Comparison of ENCODE assay signal across 17 cellular contexts in the genomic region with DNA sequence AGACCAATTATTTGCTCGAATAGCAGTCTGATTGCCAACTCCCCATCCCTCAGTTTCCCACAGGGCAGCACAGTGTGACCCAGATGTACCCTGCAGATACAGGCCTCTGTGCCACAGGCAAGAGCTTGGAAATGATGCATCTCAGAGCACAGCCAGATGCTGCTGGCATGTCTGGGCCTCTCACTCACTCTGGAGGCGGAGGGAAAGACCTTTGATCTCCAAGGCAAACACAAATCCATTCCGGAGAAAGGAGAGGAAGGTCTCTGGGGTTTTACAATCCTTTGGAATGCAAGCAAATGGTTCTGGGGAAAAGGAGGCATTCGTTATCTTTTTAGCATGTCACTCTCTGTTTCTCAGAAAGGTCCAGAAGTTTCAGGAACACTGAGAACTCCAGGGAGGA.
DNase-seq lines count a peak whose midpoint lies in the region; ATAC-seq, FAIRE-seq and TF ChIP-seq lines count a peak whose summit lies in the region.
"Had no signal": no experiment of that assay in that cellular context is flagged by ENCODE, and none has a peak within 500 bp of the region (broad histone marks: within the 10 kb centered on the region; RNA-seq: fewer than 3 reads in every experiment).

No MANE protein-coding gene starts in this region.

- peak overlapping the region; percentile 57 for H3K4me2 ChIP-seq in HepG2 (ENCODE audit: low read depth, low read length)

- H3K4me3 ChIP-seq in ACC112 (ENCODE audit: low read depth, low read length), result no peak overlapping the region
- H3K4me3 ChIP-seq in HUES64 (ENCODE audit: low read length), result no peak overlapping the region
- no peak overlapping the region for H3K4me3 ChIP-seq in colonic mucosa
- H3K4me3 ChIP-seq in HepG2 (replicated peaks in 1 of 3; ENCODE audit: insufficient read depth in 1 of 3, low read depth in 2 of 3, low read length in 3 of 3), result peak overlapping the region in 1 of 3 experiments; percentile 8; a peak in 1 of 6 replicates
- H3K4me3 ChIP-seq: gastroesophageal sphincter, uterus had no signal

- BruUV-seq in HepG2 (replicated peaks; lab: Mats Ljungman, UMichigan), result no TSS peak

- WGBS in HUES64, result 28% methylated on average over 4 of the region's 4 CpGs
- WGBS in HepG2 (ENCODE audit: low lambda C conversion rate), result 6% methylated on average over 4 of the region's 4 CpGs

- no peak overlapping the region for H3K4me3 Mint-ChIP-seq in CD4-positive, alpha-beta T cell
- H3K4me3 Mint-ChIP-seq in naive thymus-derived CD8-positive, alpha-beta T cell, result no peak overlapping the region

- H3K9ac ChIP-seq in HUES64 (ENCODE audit: low read depth, low read length), result no peak overlapping the region
- no peak overlapping the region for H3K9ac ChIP-seq in colonic mucosa (ENCODE audit: low read depth in 2 of 2, low read length in 2 of 2)
- no peak overlapping the region for H3K9ac ChIP-seq in HepG2 (ENCODE audit: insufficient read depth, low read depth, low read length)

- H3K27ac Mint-ChIP-seq in CD4-positive, alpha-beta T cell, result no peak overlapping the region
- no peak overlapping the region for H3K27ac Mint-ChIP-seq in naive thymus-derived CD8-positive, alpha-beta T cell

- TF ChIP-seq EP300 in HepG2 (IDR thresholded peaks at IDR 0.05; ENCODE audit: low read depth in 2 of 2, low read length in 2 of 2) (peak in 1 of 2 experiments; percentile 73; a peak in 2 of 4 replicates), HepG2 (CRISPR knock-in tag; IDR thresholded peaks at IDR 0.05; ENCODE audit: borderline replicate concordance) (peak; percentile 69; the same call in 1 of the 2 replicates)

- CTCF ChIA-PET in HepG2 (lab: Yijun Ruan, JAX; ENCODE audit: low intra/inter-chr PET ratio, low total read pairs), result no interaction called here
- CTCF ChIA-PET in CD4-positive, alpha-beta T cell (lab: Charles Lee), result no interaction called here

- H3K79me2 ChIP-seq in ACC112 (ENCODE audit: control insufficient read depth, insufficient read depth, low read length, unreplicated experiment), result no peaks in the 10 kb centered on the region
- H3K79me2 ChIP-seq in HepG2 (ENCODE audit: insufficient read depth, low read length), result no peaks in the 10 kb centered on the region

- H3K4me1 ChIP-seq in ACC112 (ENCODE audit: control insufficient read depth, insufficient read depth, low read length, unreplicated experiment) (peaks cover 17% of the 10 kb centered on the region), HUES64 (ENCODE audit: insufficient read depth, low read length) (peaks cover 8% of the 10 kb centered on the region), colonic mucosa (no peaks in the 10 kb centered on the region), HepG2 (ENCODE audit: insufficient read depth, low read length) (peaks cover 70% of the 10 kb centered on the region)
- H3K4me1 ChIP-seq: gastroesophageal sphincter, uterus had no signal

- no peaks in the 10 kb centered on the region for H3K36me3 Mint-ChIP-seq in CD4-positive, alpha-beta T cell (ENCODE audit: low read depth)
- peaks cover 0 to 3% (median 0%) of the 10 kb centered on the region in 3 donors for H3K36me3 Mint-ChIP-seq in naive thymus-derived CD8-positive, alpha-beta T cell

- no peak overlapping the region for H3K27ac ChIP-seq in ACC112 (ENCODE audit: low read depth, low read length)
- H3K27ac ChIP-seq in HUES64 (ENCODE audit: low read depth, low read length), result peak overlapping the region; percentile 43; the same call in 1 of the 2 replicates
- H3K27ac ChIP-seq in colonic mucosa, result no peak overlapping the region
- peak overlapping the region; percentile 30 for H3K27ac ChIP-seq in HepG2 (ENCODE audit: extremely low read length, insufficient read depth, low read length)
- no peak overlapping the region for H3K27ac ChIP-seq in CD4-positive, alpha-beta T cell (ENCODE audit: low read depth, low read length)
- H3K27ac ChIP-seq: gastroesophageal sphincter, uterus had no signal

- H3K4me1 Mint-ChIP-seq in CD4-positive, alpha-beta T cell (ENCODE audit: low read depth), result no peaks in the 10 kb centered on the region
- H3K4me1 Mint-ChIP-seq in naive thymus-derived CD8-positive, alpha-beta T cell, result peaks cover 1 to 6% (median 3%) of the 10 kb centered on the region in 4 donors

- H3K27me3 ChIP-seq in ACC112 (ENCODE audit: insufficient read depth, low read length), result no peaks in the 10 kb centered on the region
- no peaks in the 10 kb centered on the region for H3K27me3 ChIP-seq in HUES64 (ENCODE audit: insufficient read depth, low read length)
- H3K27me3 ChIP-seq in colonic mucosa, result no peaks in the 10 kb centered on the region
- H3K27me3 ChIP-seq in HepG2 (ENCODE audit: control insufficient read depth in 1 of 2, insufficient read depth in 2 of 2, low read length in 2 of 2), result no peaks in the 10 kb centered on the region
- no peaks in the 10 kb centered on the region for H3K27me3 ChIP-seq in CD4-positive, alpha-beta T cell (ENCODE audit: control insufficient read depth, insufficient read depth, low read length)
- H3K27me3 ChIP-seq: gastroesophageal sphincter, uterus had no signal

- POLR2A ChIA-PET in HepG2 (lab: Yijun Ruan, JAX), result interaction anchor here (1.0 to 2.4 kb wide), 7 partner anchors 9 to 85 kb away, joined by 3 to 13 read pairs (median 5); a partner anchor contains a TSS
- POLR2A ChIA-PET in CD4-positive, alpha-beta T cell (lab: Charles Lee), result no interaction called here
- POLR2A ChIA-PET in naive thymus-derived CD8-positive, alpha-beta T cell (lab: Charles Lee), result no interaction called here

- no peaks in the 10 kb centered on the region for H3K9me3 ChIP-seq in HUES64 (ENCODE audit: insufficient read depth, low read depth, low read length)
- no peaks in the 10 kb centered on the region for H3K9me3 ChIP-seq in colonic mucosa
- H3K9me3 ChIP-seq in HepG2 (ENCODE audit: low read length), result no peaks in the 10 kb centered on the region
- no peaks in the 10 kb centered on the region for H3K9me3 ChIP-seq in CD4-positive, alpha-beta T cell (ENCODE audit: control insufficient read depth, low read length)
- H3K9me3 ChIP-seq: gastroesophageal sphincter, uterus had no signal

- TF ChIP-seq RAD21 in HepG2 (CRISPR knock-in tag; IDR thresholded peaks at IDR 0.05), result no peak

- TF ChIP-seq CTCF in colonic mucosa (IDR thresholded peaks at IDR 0.05), result no peak
- TF ChIP-seq CTCF in HepG2 (CRISPR knock-in tag; IDR thresholded peaks at IDR 0.05), result no peak
- no peak for TF ChIP-seq CTCF in CD4-positive, alpha-beta T cell (IDR thresholded peaks at IDR 0.05)

- ATAC-seq in HepG2 (peak; percentile 75), GM18502 (IDR thresholded peaks at IDR 0.05; ENCODE audit: poor library complexity, unreplicated experiment) (no peak)
- no peak for ATAC-seq in CD4-positive, alpha-beta T cell (ENCODE audit: poor library complexity)
- ATAC-seq in naive thymus-derived CD8-positive, alpha-beta T cell, result no peak
- ATAC-seq: gastroesophageal sphincter had no signal

- peaks cover 3% of the 10 kb centered on the region for H3K27me3 Mint-ChIP-seq in CD4-positive, alpha-beta T cell
- H3K27me3 Mint-ChIP-seq in naive thymus-derived CD8-positive, alpha-beta T cell, result peaks cover 0 to 13% (median 8%) of the 10 kb centered on the region in 5 donors

- no peak for TF ChIP-seq POLR2A in HepG2 (IDR thresholded peaks at IDR 0.05; ENCODE audit: insufficient read depth in 1 of 2, low read depth in 2 of 2, low read length in 2 of 2)

- peak; percentile 92 for FAIRE-seq in HepG2 (lab: Jason Lieb, UNC)
- FAIRE-seq: GM12891 had no signal

- no peaks in the 10 kb centered on the region for H3K9me3 Mint-ChIP-seq in CD4-positive, alpha-beta T cell
- H3K9me3 Mint-ChIP-seq in naive thymus-derived CD8-positive, alpha-beta T cell, result no peaks in the 10 kb centered on the region

- peak overlapping the region; percentile 41 for H2AFZ ChIP-seq in ACC112 (ENCODE audit: low read length, unreplicated experiment)
- no peak overlapping the region for H2AFZ ChIP-seq in HepG2 (ENCODE audit: low read length)

- intact Hi-C loops in colonic mucosa (cut with DNase I), result no loop called here
- intact Hi-C loops in HepG2 (cut with micrococcal nuclease; ENCODE audit: unreplicated experiment), result no loop called here
- intact Hi-C loops in CD4-positive, alpha-beta T cell (cut with DNase I, micrococcal nuclease), result no loop called here

- H3K36me3 ChIP-seq in ACC112 (ENCODE audit: insufficient read depth, low read length) (no peaks in the 10 kb centered on the region), HUES64 (ENCODE audit: insufficient read depth, low read length) (no peaks in the 10 kb centered on the region), colonic mucosa (no peaks in the 10 kb centered on the region), HepG2 (replicated peaks in 1 of 2; ENCODE audit: control insufficient read depth in 1 of 2, insufficient read depth in 2 of 2, low read length in 2 of 2) (no peaks in the 10 kb centered on the region)
- H3K36me3 ChIP-seq: gastroesophageal sphincter, uterus had no signal

- in situ Hi-C loops in HepG2 (cut with HindIII; ENCODE audit: extremely low pct_ligation_motif_present, low pct_unique_long_range_greater_than_20kb), result no loop called here

- H4K20me1 ChIP-seq in HepG2 (ENCODE audit: insufficient read depth, low read length), result no peaks in the 10 kb centered on the region

- DNase-seq in colonic mucosa (peak; percentile 72), HepG2 (ENCODE audit: low spot score) (peak; percentile 81), glomerular visceral epithelial cell (ENCODE audit: extremely low spot score) (no peak)
- DNase-seq in CD4-positive, alpha-beta T cell, result no peak
- no peak for DNase-seq in naive thymus-derived CD8-positive, alpha-beta T cell
- DNase-seq: activated CD8-positive, alpha-beta memory T cell treated with anti-CD3 and anti-CD28 coated beads for 24 hours; activated gamma-delta T cell treated with Interleukin-2 at 50 U/mL for 16 hours; GOT3; NCI-H1092; NCI-H510A treated with DMSO at 0.1 percent for 48 hours; T1000; uterus had no signal

TF ChIP-seq in HepG2, 621 proteins besides CTCF, POLR2A, EP300 and RAD21 (continues in another document):
- peak; percentile 19 for TF ChIP-seq ASH2L (IDR thresholded peaks at IDR 0.05; ENCODE audit: insufficient read length, low read depth, low read length)
- peak; percentile 36; the same call in 1 of the 2 replicates for TF ChIP-seq CEBPG (CRISPR knock-in tag; IDR thresholded peaks at IDR 0.05)
- TF ChIP-seq, protein P1, sequence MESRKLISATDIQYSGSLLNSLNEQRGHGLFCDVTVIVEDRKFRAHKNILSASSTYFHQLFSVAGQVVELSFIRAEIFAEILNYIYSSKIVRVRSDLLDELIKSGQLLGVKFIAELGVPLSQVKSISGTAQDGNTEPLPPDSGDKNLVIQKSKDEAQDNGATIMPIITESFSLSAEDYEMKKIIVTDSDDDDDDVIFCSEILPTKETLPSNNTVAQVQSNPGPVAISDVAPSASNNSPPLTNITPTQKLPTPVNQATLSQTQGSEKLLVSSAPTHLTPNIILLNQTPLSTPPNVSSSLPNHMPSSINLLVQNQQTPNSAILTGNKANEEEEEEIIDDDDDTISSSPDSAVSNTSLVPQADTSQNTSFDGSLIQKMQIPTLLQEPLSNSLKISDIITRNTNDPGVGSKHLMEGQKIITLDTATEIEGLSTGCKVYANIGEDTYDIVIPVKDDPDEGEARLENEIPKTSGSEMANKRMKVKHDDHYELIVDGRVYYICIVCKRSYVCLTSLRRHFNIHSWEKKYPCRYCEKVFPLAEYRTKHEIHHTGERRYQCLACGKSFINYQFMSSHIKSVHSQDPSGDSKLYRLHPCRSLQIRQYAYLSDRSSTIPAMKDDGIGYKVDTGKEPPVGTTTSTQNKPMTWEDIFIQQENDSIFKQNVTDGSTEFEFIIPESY (CRISPR knock-in tag; IDR thresholded peaks at IDR 0.05), result 0 out of 2 replicates have a peak, but pooled peaks have one; percentile 14

Comparison
In these comparisons a context has a peak if more than half of its experiments do, and no peak if none do; other contexts are left out.
1. H3K27ac ChIP-seq: peak in HUES64 (single experiment) and HepG2 (single experiment); none in ACC112 (single experiment), colonic mucosa (single experiment) and CD4-positive, alpha-beta T cell (single experiment).
2. DNase-seq: peak in colonic mucosa (single experiment) and HepG2 (single experiment); none in CD4-positive, alpha-beta T cell (0 of 10), glomerular visceral epithelial cell (single experiment) and naive thymus-derived CD8-positive, alpha-beta T cell (0 of 10).